Comparison of ENCODE assay signal across 7 cellular contexts in the genomic region with DNA sequence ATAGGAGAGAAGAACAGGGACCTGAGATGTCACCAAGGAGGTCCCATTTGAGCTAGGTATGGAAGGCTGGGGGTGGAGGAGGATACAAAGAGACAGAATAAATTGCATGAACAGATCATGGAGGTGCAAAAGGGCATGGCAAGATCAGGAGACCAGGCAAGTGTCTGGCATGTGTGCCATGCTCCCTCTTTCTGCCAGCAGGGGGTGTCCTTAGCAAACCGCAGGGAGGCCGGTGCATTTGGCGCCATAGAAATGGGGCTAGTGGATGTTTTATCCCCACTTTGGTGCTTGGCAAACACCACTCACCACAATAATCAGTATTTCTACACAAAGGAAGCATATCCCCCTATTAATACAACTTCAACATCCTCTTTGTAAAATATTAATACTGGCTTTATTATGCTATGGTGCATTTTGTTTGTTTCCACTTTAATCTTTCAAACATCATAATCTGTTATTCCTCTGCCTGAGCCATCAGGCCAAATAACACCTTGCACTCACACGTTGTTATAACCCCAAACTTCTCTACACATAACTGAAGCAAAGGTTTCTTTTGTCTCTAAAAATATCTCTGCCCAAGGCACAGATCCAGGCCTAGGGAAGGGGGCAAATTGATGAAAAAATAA. TPM values are rescaled to one million over a fixed set of nuclear protein-coding genes. Genes with fewer than 3 reads are reported as not detected.
DNase-seq lines count a peak whose midpoint lies in the region; ATAC-seq and TF ChIP-seq lines count a peak whose summit lies in the region.

No MANE protein-coding gene starts in this region.

- no peaks in the 10 kb centered on the region for H3K9me3 Mint-ChIP-seq in activated B cell treated with CpG ODN at 0.5 μM for 24 hours
- H3K9me3 Mint-ChIP-seq in chondrocyte (ENCODE audit: low read depth), result no peaks in the 10 kb centered on the region
- H3K9me3 Mint-ChIP-seq in nephron progenitor cell, result no peaks in the 10 kb centered on the region

- TF ChIP-seq CTCF in GM12864 (IDR thresholded peaks at IDR 0.05; ENCODE audit: low read depth, low read length, missing control alignments) (peak; percentile 90), activated B cell treated with CpG ODN at 0.5 μM for 24 hours (IDR thresholded peaks at IDR 0.05) (no peak), chondrocyte (IDR thresholded peaks at IDR 0.05) (peak; percentile 81), nephron progenitor cell (IDR thresholded peaks at IDR 0.05) (peak; percentile 70), uterus (IDR thresholded peaks at IDR 0.05) (peak in 2 of 4 experiments; percentile 20 to 22)

- H3K4me3 Mint-ChIP-seq in activated B cell treated with CpG ODN at 0.5 μM for 24 hours (no peak overlapping the region), chondrocyte (ENCODE audit: unreplicated experiment) (no peak overlapping the region), nephron progenitor cell (no peak overlapping the region)

- peak; percentile 63 for ATAC-seq in activated B cell treated with CpG ODN at 0.5 μM for 24 hours (ENCODE audit: low read depth)

- H3K4me1 Mint-ChIP-seq in activated B cell treated with CpG ODN at 0.5 μM for 24 hours (peaks cover 4% of the 10 kb centered on the region), chondrocyte (ENCODE audit: low read depth) (peaks cover 50% of the 10 kb centered on the region), nephron progenitor cell (peaks cover 30% of the 10 kb centered on the region)

- intact Hi-C loops in activated B cell treated with CpG ODN at 0.5 μM for 24 hours (cut with micrococcal nuclease) (loop anchor here (2.0 to 10.0 kb wide), 6 partner anchors 125 to 763 kb away; a partner anchor contains a TSS), uterus (cut with DNase I; ENCODE audit: low total_unique reads) (loop anchor here (1.0 kb wide), 1 partner anchor 58 kb away; no protein-coding TSS in a partner anchor)

- H3K4me1 ChIP-seq in uterus, result peaks cover 8 to 23% of the 10 kb centered on the region in 2 donors

- H3K27me3 Mint-ChIP-seq in activated B cell treated with CpG ODN at 0.5 μM for 24 hours (no peaks in the 10 kb centered on the region), chondrocyte (ENCODE audit: low read depth) (no peaks in the 10 kb centered on the region), nephron progenitor cell (ENCODE audit: low read depth, poor library complexity) (peaks cover 14% of the 10 kb centered on the region)

- no peak overlapping the region for H3K27ac Mint-ChIP-seq in activated B cell treated with CpG ODN at 0.5 μM for 24 hours
- H3K27ac Mint-ChIP-seq in chondrocyte (ENCODE audit: unreplicated experiment), result no peak overlapping the region
- H3K27ac Mint-ChIP-seq in nephron progenitor cell, result no peak overlapping the region

- no peaks in the 10 kb centered on the region for H3K36me3 ChIP-seq in uterus

- H3K27me3 ChIP-seq in uterus, result no peaks in the 10 kb centered on the region

- CTCF ChIA-PET in activated B cell treated with CpG ODN at 0.5 μM for 24 hours (lab: Charles Lee), result interaction anchor here (0.6 to 6.3 kb wide), 19 partner anchors 8 to 886 kb away, joined by 3 to 113 read pairs (median 6); a partner anchor contains a TSS

- H3K4me3 ChIP-seq in GM12864 (ENCODE audit: low read depth, low read length), result no peak overlapping the region
- no peak overlapping the region for H3K4me3 ChIP-seq in uterus

- DNase-seq in GM12864 (ENCODE audit: low read depth) (no peak), NCI-H1105 (lab: John Stamatoyannopoulos, UW) (peak; percentile 41), activated B cell treated with CpG ODN at 0.5 μM for 24 hours (peak; percentile 43), chondrocyte (ENCODE audit: low spot score) (no peak), nephron progenitor cell (peak; percentile 67), uterus (no peak), NCI-H2171 treated with DMSO at 0.1 percent for 48 hours (lab: John Stamatoyannopoulos, UW) (no peak)

- no peaks in the 10 kb centered on the region for H3K9me3 ChIP-seq in uterus

- TF ChIP-seq POLR2A in uterus (IDR thresholded peaks at IDR 0.05), result no peak

- peak overlapping the region; percentile 84 to 92 for H3K27ac ChIP-seq in uterus

- POLR2A ChIA-PET in activated B cell treated with CpG ODN at 0.5 μM for 24 hours (lab: Charles Lee), result no interaction called here

- no peaks in the 10 kb centered on the region for H3K36me3 Mint-ChIP-seq in activated B cell treated with CpG ODN at 0.5 μM for 24 hours (ENCODE audit: low read depth)
- H3K36me3 Mint-ChIP-seq in chondrocyte (ENCODE audit: low read depth), result no peaks in the 10 kb centered on the region
- no peaks in the 10 kb centered on the region for H3K36me3 Mint-ChIP-seq in nephron progenitor cell (ENCODE audit: low read depth)

RNA-seq across cellular contexts. Expression of a gene that starts 25.9 kb away (rescaled TPM):
- total RNA-seq in activated B cell treated with CpG ODN at 0.5 μM for 24 hours, result 166 and 186 TPM in 2 replicates
- 1.4 to 12.1 TPM (median 10.9 TPM) in 3 replicates for total RNA-seq in chondrocyte
- 100 to 1,000 TPM in 3 of 4 donors, 10 to 100 TPM in 1; 55.5 to 729 (median 448) TPM for total RNA-seq in uterus

RNA-seq across cellular contexts. Expression of a gene that starts 30.9 kb away (rescaled TPM):
- total RNA-seq in activated B cell treated with CpG ODN at 0.5 μM for 24 hours, result 0.51 TPM in 1 of 2 replicates, not detected in the other
- 0.47 to 0.94 TPM in 2 of 3 replicates, not detected in the other for total RNA-seq in chondrocyte
- total RNA-seq in uterus, result not detected

RNA-seq across cellular contexts. Expression of a gene that starts 35.8 kb away (rescaled TPM):
- total RNA-seq in activated B cell treated with CpG ODN at 0.5 μM for 24 hours (315 and 398 TPM in 2 replicates), chondrocyte (331 to 404 TPM (median 388 TPM) in 3 replicates), uterus (100 to 1,000 TPM in 3 of 4 donors, 10 to 100 TPM in 1; 58.9 to 226 (median 155) TPM)

RNA-seq across cellular contexts. Expression of a gene that starts 39.2 kb away (rescaled TPM):
- total RNA-seq in activated B cell treated with CpG ODN at 0.5 μM for 24 hours, result not detected in 2 replicates
- total RNA-seq in chondrocyte, result 6.5 to 10.8 TPM (median 8.7 TPM) in 3 replicates
- total RNA-seq in uterus, result 1 to 10 TPM in 2 of 4 donors, not detected in 2; 1.2 to 3.7 TPM

RNA-seq across cellular contexts. Expression of a gene that starts 49.4 kb away (rescaled TPM):
- not detected in 2 replicates for total RNA-seq in activated B cell treated with CpG ODN at 0.5 μM for 24 hours
- total RNA-seq in chondrocyte, result not detected in 3 replicates
- total RNA-seq in uterus, result 1 to 10 TPM in 1 of 4 donors, not detected in 3; 3.5 TPM

Comparison
In these comparisons a context has a peak if more than half of its experiments do, and no peak if none do; other contexts are left out.
1. DNase-seq: peak in NCI-H1105 (single experiment), activated B cell treated with CpG ODN at 0.5 μM for 24 hours (single experiment) and nephron progenitor cell (single experiment); none in GM12864 (single experiment), chondrocyte (single experiment), uterus (0 of 2) and NCI-H2171 treated with DMSO at 0.1 percent for 48 hours (single experiment).